In genomic region chr17:50150354-50151040, GRCh38 we compare ENCODE assay signal across 8 cellular contexts. TPM values are rescaled to one million over a fixed set of nuclear protein-coding genes. Genes with fewer than 3 reads are reported as not detected.
A peak's percentile ranks its signal among the peaks of the same experiment; 100 is the strongest.
DNase-seq lines count a peak whose midpoint lies in the region; ATAC-seq, FAIRE-seq and TF ChIP-seq lines count a peak whose summit lies in the region.

A gene with protein sequence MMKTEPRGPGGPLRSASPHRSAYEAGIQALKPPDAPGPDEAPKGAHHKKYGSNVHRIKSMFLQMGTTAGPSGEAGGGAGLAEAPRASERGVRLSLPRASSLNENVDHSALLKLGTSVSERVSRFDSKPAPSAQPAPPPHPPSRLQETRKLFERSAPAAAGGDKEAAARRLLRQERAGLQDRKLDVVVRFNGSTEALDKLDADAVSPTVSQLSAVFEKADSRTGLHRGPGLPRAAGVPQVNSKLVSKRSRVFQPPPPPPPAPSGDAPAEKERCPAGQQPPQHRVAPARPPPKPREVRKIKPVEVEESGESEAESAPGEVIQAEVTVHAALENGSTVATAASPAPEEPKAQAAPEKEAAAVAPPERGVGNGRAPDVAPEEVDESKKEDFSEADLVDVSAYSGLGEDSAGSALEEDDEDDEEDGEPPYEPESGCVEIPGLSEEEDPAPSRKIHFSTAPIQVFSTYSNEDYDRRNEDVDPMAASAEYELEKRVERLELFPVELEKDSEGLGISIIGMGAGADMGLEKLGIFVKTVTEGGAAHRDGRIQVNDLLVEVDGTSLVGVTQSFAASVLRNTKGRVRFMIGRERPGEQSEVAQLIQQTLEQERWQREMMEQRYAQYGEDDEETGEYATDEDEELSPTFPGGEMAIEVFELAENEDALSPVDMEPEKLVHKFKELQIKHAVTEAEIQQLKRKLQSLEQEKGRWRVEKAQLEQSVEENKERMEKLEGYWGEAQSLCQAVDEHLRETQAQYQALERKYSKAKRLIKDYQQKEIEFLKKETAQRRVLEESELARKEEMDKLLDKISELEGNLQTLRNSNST (minus strand): TSS chr17:50150677. CDS start chr17:50150513, 164 bp downstream.

- H3K27ac Mint-ChIP-seq in naive thymus-derived CD8-positive, alpha-beta T cell, result peak within 1 kb of the TSS; percentile 66 to 95 (median 91)

- TF ChIP-seq POLR2A in endothelial cell of umbilical vein (IDR thresholded peaks at IDR 0.05; ENCODE audit: low read depth, low read length), result no peak

- H3K9ac ChIP-seq in OCI-LY3 (ENCODE audit: low read length) (peak within 1 kb of the TSS; percentile 100), endothelial cell of umbilical vein (replicated peaks; ENCODE audit: extremely low read depth, insufficient read depth, low read length) (peak within 1 kb of the TSS; percentile 76)

- H3K4me1 Mint-ChIP-seq in naive thymus-derived CD8-positive, alpha-beta T cell, result peaks cover 20 to 68% (median 62%) of the 10 kb centered on the region in 4 donors

- no peaks in the 10 kb centered on the region for H3K27me3 ChIP-seq in OCI-LY3 (ENCODE audit: low read depth, low read length)
- no peaks in the 10 kb centered on the region for H3K27me3 ChIP-seq in endothelial cell of umbilical vein (ENCODE audit: control insufficient read depth in 2 of 2, insufficient read depth in 2 of 2, low read length in 2 of 2)

- H3K4me2 ChIP-seq in OCI-LY3 (ENCODE audit: low read length) (peak within 1 kb of the TSS; percentile 99), endothelial cell of umbilical vein (ENCODE audit: insufficient read depth, low read length) (peak within 1 kb of the TSS; percentile 54)

- H3K4me3 ChIP-seq in OCI-LY3 (ENCODE audit: low read length), result peak within 1 kb of the TSS; percentile 93
- H3K4me3 ChIP-seq in endothelial cell of umbilical vein (replicated peaks in 1 of 3; ENCODE audit: insufficient read depth in 1 of 3, low read depth in 1 of 3, low read length in 3 of 3), result peak within 1 kb of the TSS; percentile 53 to 85 (median 82)

- H3K27ac ChIP-seq in OCI-LY3 (ENCODE audit: low read length), result peak within 1 kb of the TSS; percentile 98
- peak within 1 kb of the TSS; percentile 54 for H3K27ac ChIP-seq in endothelial cell of umbilical vein (ENCODE audit: insufficient read depth, low read depth, low read length)

- no peak for DNase-seq in Daoy (ENCODE audit: low read depth)
- no peak for DNase-seq in endothelial cell of umbilical vein (ENCODE audit: low read depth, low spot score)
- no peak for DNase-seq in naive thymus-derived CD8-positive, alpha-beta T cell
- DNase-seq in kidney tubule cell (ENCODE audit: low spot score), result no peak
- DNase-seq in medulla oblongata (ENCODE audit: extremely low spot score), result no peak

- dilution Hi-C loops in endothelial cell of umbilical vein (cut with MboI; ENCODE audit: extremely low pct_ligation_motif_present, low sequenced_read_pairs), result no loop called here

- BruUV-seq in endothelial cell of umbilical vein (replicated peaks; lab: Mats Ljungman, UMichigan), result TSS peak; percentile 62

- H3K9me1 ChIP-seq in endothelial cell of umbilical vein (replicated peaks; ENCODE audit: control insufficient read depth, extremely low read depth, insufficient read depth, low read length), result no peaks in the 10 kb centered on the region

- H3K27me3 Mint-ChIP-seq in naive thymus-derived CD8-positive, alpha-beta T cell, result no peaks in the 10 kb centered on the region

- H3K4me3 Mint-ChIP-seq in naive thymus-derived CD8-positive, alpha-beta T cell, result peak within 1 kb of the TSS; percentile 86 to 95 (median 90)

- no peaks in the 10 kb centered on the region for H3K9me3 ChIP-seq in OCI-LY3 (ENCODE audit: insufficient read depth, low read length)
- H3K9me3 ChIP-seq in endothelial cell of umbilical vein (replicated peaks; ENCODE audit: control insufficient read depth, insufficient read depth, low read length), result no peaks in the 10 kb centered on the region

- no peak for FAIRE-seq in endothelial cell of umbilical vein (lab: Jason Lieb, UNC)

- POLR2A ChIA-PET in endothelial cell of umbilical vein (lab: Charles Lee), result no interaction called here
- POLR2A ChIA-PET in naive thymus-derived CD8-positive, alpha-beta T cell (lab: Charles Lee), result interaction anchor here (0.6 to 7.8 kb wide), 9 partner anchors 9 to 947 kb away, joined by 3 to 90 read pairs (median 4); partner anchors contain the start of gene XYLT2

- ATAC-seq in naive thymus-derived CD8-positive, alpha-beta T cell, result peak; percentile 7 to 14
- no peak for ATAC-seq in GM19035 (IDR thresholded peaks at IDR 0.05; ENCODE audit: unreplicated experiment)
- ATAC-seq in GM19328 (IDR thresholded peaks at IDR 0.05; ENCODE audit: unreplicated experiment), result no peak

- intact Hi-C loops in endothelial cell of umbilical vein (cut with micrococcal nuclease), result no loop called here

- H3K4me1 ChIP-seq in OCI-LY3 (ENCODE audit: low read length) (peaks cover 47% of the 10 kb centered on the region), endothelial cell of umbilical vein (ENCODE audit: control insufficient read depth, extremely low read depth, insufficient read depth, low read length) (peaks cover 32% of the 10 kb centered on the region)

- no peaks in the 10 kb centered on the region for H3K9me3 Mint-ChIP-seq in naive thymus-derived CD8-positive, alpha-beta T cell

- TF ChIP-seq CTCF in OCI-LY3 (IDR thresholded peaks at IDR 0.05; ENCODE audit: low read depth, low read length) (no peak), endothelial cell of umbilical vein (IDR thresholded peaks at IDR 0.05; ENCODE audit: extremely low read depth in 1 of 2, insufficient read depth in 1 of 2, low read depth in 1 of 2, low read length in 2 of 2) (no peak)

- peaks cover 0 to 5% (median 0%) of the 10 kb centered on the region in 3 donors for H3K36me3 Mint-ChIP-seq in naive thymus-derived CD8-positive, alpha-beta T cell

- H3K79me2 ChIP-seq in OCI-LY3 (ENCODE audit: low read length) (peaks cover 70% of the 10 kb centered on the region), endothelial cell of umbilical vein (ENCODE audit: control insufficient read depth, insufficient read depth, low read length) (peaks cover 52% of the 10 kb centered on the region)

- H3K36me3 ChIP-seq in OCI-LY3 (replicated peaks; ENCODE audit: low read depth, low read length) (peaks cover 43% of the 10 kb centered on the region), endothelial cell of umbilical vein (ENCODE audit: control insufficient read depth in 2 of 2, extremely low read depth in 1 of 2, insufficient read depth in 2 of 2, low read length in 2 of 2) (no peaks in the 10 kb centered on the region)

- no peak within 1 kb of the TSS for H2AFZ ChIP-seq in OCI-LY3 (ENCODE audit: low read depth, low read length)
- H2AFZ ChIP-seq in endothelial cell of umbilical vein (ENCODE audit: low read depth, low read length), result no peak within 1 kb of the TSS

- CTCF ChIA-PET in endothelial cell of umbilical vein (lab: Charles Lee), result interaction anchor here (1.3 to 4.3 kb wide), 7 partner anchors 11 to 56 kb away, joined by 3 to 47 read pairs (median 15); partner anchors contain the start of genes PDK2 and SAMD14

- H4K20me1 ChIP-seq in OCI-LY3 (ENCODE audit: insufficient read depth, low read length) (peaks cover 17% of the 10 kb centered on the region), endothelial cell of umbilical vein (replicated peaks; ENCODE audit: control insufficient read depth, extremely low read depth, insufficient read depth, low read length) (no peaks in the 10 kb centered on the region)

TF ChIP-seq in endothelial cell of umbilical vein, 7 proteins besides CTCF, POLR2A, EP300 and RAD21:
- no peak for TF ChIP-seq MYC (IDR thresholded peaks at IDR 0.05; ENCODE audit: low read depth, low read length)
- TF ChIP-seq GATA2 (IDR thresholded peaks at IDR 0.05; ENCODE audit: insufficient read depth, insufficient read length, low read depth, low read length), result no peak
- no peak for TF ChIP-seq JUN (IDR thresholded peaks at IDR 0.05; ENCODE audit: borderline replicate concordance, insufficient read depth, insufficient read length, low read depth)
- no peak for TF ChIP-seq MAX (IDR thresholded peaks at IDR 0.05; ENCODE audit: insufficient read depth, insufficient read length)
- no peak for TF ChIP-seq FOS (IDR thresholded peaks at IDR 0.05; ENCODE audit: borderline replicate concordance, insufficient read depth, low read length)
- no peak for TF ChIP-seq POLR2AphosphoS5 (IDR thresholded peaks at IDR 0.05; ENCODE audit: insufficient read depth, low read depth, low read length)
- TF ChIP-seq EZH2 (IDR thresholded peaks at IDR 0.05; ENCODE audit: borderline replicate concordance, low read depth, low read length, severe bottlenecking), result no peak

RNA-seq across cellular contexts. Expression of the gene that starts here (rescaled TPM):
- total RNA-seq in Daoy (2014; rRNA removed; shearing (Covaris generic)), result 28.8 and 36.3 TPM in 2 replicates
- 58.3 and 60.2 TPM in 2 replicates for total RNA-seq in endothelial cell of umbilical vein
- polyA plus RNA-seq in endothelial cell of umbilical vein, result 17.7 and 20.1 TPM in 2 replicates
- 16.0 and 16.9 TPM in 2 replicates for polyA plus RNA-seq in endothelial cell of umbilical vein (2011; cell fraction: cytosol; rRNA removed)
- 34.5 and 47.2 TPM in 2 replicates for polyA plus RNA-seq in endothelial cell of umbilical vein (2011; cell fraction: nucleus; rRNA removed)
- polyA plus RNA-seq in endothelial cell of umbilical vein (2012), result 29.3 and 35.0 TPM in 2 replicates
- 19.7 and 28.9 TPM in 2 replicates for polyA minus RNA-seq in endothelial cell of umbilical vein
- 23.5 TPM for polyA minus RNA-seq in endothelial cell of umbilical vein (2011; cell fraction: cytosol; rRNA and poly(A)+ RNA removed)
- 7.6 and 14.2 TPM in 2 replicates for polyA minus RNA-seq in endothelial cell of umbilical vein (2011; cell fraction: nucleus; rRNA and poly(A)+ RNA removed)
- 10 to 100 TPM; 82.8 to 83.6 TPM for total RNA-seq in naive thymus-derived CD8-positive, alpha-beta T cell
- under 1 TPM; 0.29 to 0.84 (median 0.67) TPM for polyA plus RNA-seq in naive thymus-derived CD8-positive, alpha-beta T cell

Comparison
In these comparisons a context has a peak if more than half of its experiments do, and no peak if none do; other contexts are left out.
1. RNA of the gene that starts here (polyA plus RNA-seq): 16.0 to 47.2 TPM in endothelial cell of umbilical vein; 0.29 to 0.84 TPM in naive thymus-derived CD8-positive, alpha-beta T cell; every median in the first group is over 4 times any median in the second.
2. ATAC-seq: peak in naive thymus-derived CD8-positive, alpha-beta T cell (2 of 2); none in GM19035 (single experiment) and GM19328 (single experiment).